ENCODE assay signal across 10 cellular contexts in genomic region chr2:113551637-113552317, GRCh38. TPM values are rescaled to one million over a fixed set of nuclear protein-coding genes. Genes with fewer than 3 reads are reported as not detected.
DNase-seq lines count a peak whose midpoint lies in the region; ATAC-seq lines count a peak whose summit lies in the region.
"Not testable (repeated sequence)": the region's sequence is repeated elsewhere in the genome, so short reads cannot be mapped to it uniquely, and the experiment has no call there.
"Had no signal": no experiment of that assay in that cellular context is flagged by ENCODE, and none has a peak within 500 bp of the region (broad histone marks: within the 10 kb centered on the region; RNA-seq: fewer than 3 reads in every experiment).

No MANE protein-coding gene starts in this region.

- not testable (repeated sequence) for H3K36me3 ChIP-seq in BLaER1 treated with 17β-estradiol and CSF1 and Interleukin-3, amounts not matched to agents 10 nM and 100 nM

- ATAC-seq in GM19397 (IDR thresholded peaks at IDR 0.05; ENCODE audit: unreplicated experiment) (peak; percentile 85), HG02840 (IDR thresholded peaks at IDR 0.05; ENCODE audit: low FRiP score, unreplicated experiment) (peak; percentile 67), right cardiac atrium (peak; percentile 80 to 86)
- peak; percentile 93 to 95 for ATAC-seq in activated CD4-positive, CD25-positive, alpha-beta regulatory T cell treated with anti-CD3 and anti-CD28 coated beads, Interleukin-2, amount 50 U/mL, for 24 hours

- intact Hi-C loops in right cardiac atrium (cut with DNase I), result not testable (repeated sequence)

- H4K20me1 ChIP-seq in BLaER1 treated with 17β-estradiol and CSF1 and Interleukin-3, amounts not matched to agents 10 nM and 100 nM, result not testable (repeated sequence)

- H3K4me1 ChIP-seq in BLaER1 treated with 17β-estradiol and CSF1 and Interleukin-3, amounts not matched to agents 10 nM and 100 nM; right cardiac atrium (ENCODE audit: control insufficient read depth, insufficient read depth, low read length): not testable (repeated sequence)

- H3K9me3 ChIP-seq in BLaER1 treated with 17β-estradiol and CSF1 and Interleukin-3, amounts not matched to agents 10 nM and 100 nM (replicated peaks in 1 of 11); right cardiac atrium (ENCODE audit: control insufficient read depth, low read length): not testable (repeated sequence)

- peak overlapping the region in 4 of 10 experiments; percentile 21 to 40 (median 30); a peak in 3 of 20 replicates for H3K4me3 ChIP-seq in BLaER1 treated with 17β-estradiol and CSF1 and Interleukin-3, amounts not matched to agents 10 nM and 100 nM
- not testable (repeated sequence) for H3K4me3 ChIP-seq in right cardiac atrium (ENCODE audit: low read length)

- peak overlapping the region; percentile 35 to 66 (median 52); a peak in 21 of 22 replicates for H3K4me2 ChIP-seq in BLaER1 treated with 17β-estradiol and CSF1 and Interleukin-3, amounts not matched to agents 10 nM and 100 nM

- WGBS in right cardiac atrium, result 10% methylated on average over 11 of the region's 11 CpGs

- H3K9ac ChIP-seq in BLaER1 treated with 17β-estradiol and CSF1 and Interleukin-3, amounts not matched to agents 10 nM and 100 nM, result not testable (repeated sequence)

- DNase-seq in HT1080 (ENCODE audit: low read depth) (peak; percentile 22), right cardiac atrium (peak in 2 of 3 donors; percentile 48 to 56)
- peak; percentile 70 for DNase-seq in activated effector memory CD4-positive, alpha-beta T cell treated with Interleukin-2 at 50 U/mL for 16 hours
- DNase-seq in stimulated activated CD4-positive, alpha-beta T cell treated with anti-CD3 and anti-CD28 coated beads, Interleukin-2, amount 100 ng/mL, for 4 hours (ENCODE audit: low read depth), result peak; percentile 35

- H3K27me3 ChIP-seq in BLaER1 treated with 17β-estradiol and CSF1 and Interleukin-3, amounts not matched to agents 10 nM and 100 nM; right cardiac atrium (ENCODE audit: control insufficient read depth, insufficient read depth): not testable (repeated sequence)

- peak overlapping the region in 1 of 11 experiments; percentile 35; a peak in 1 of 22 replicates for H3K27ac ChIP-seq in BLaER1 treated with 17β-estradiol and CSF1 and Interleukin-3, amounts not matched to agents 10 nM and 100 nM
- not testable (repeated sequence) for H3K27ac ChIP-seq in right cardiac atrium (ENCODE audit: low read length)

RNA-seq across cellular contexts. Expression of gene FOXD4L1, which starts 53.3 kb away (rescaled TPM):
- total RNA-seq in HT1080 (2014; rRNA removed; shearing (Covaris generic)), result 0.05 TPM in 1 of 2 replicates, not detected in the other
- polyA plus RNA-seq in HT1080 (2015; cell fraction: cytosol; rRNA removed), result not detected in 2 replicates
- polyA plus RNA-seq in HT1080 (2015; cell fraction: nucleus; rRNA removed), result not detected in 2 replicates
- total RNA-seq in right cardiac atrium, result under 1 TPM in 2 of 4 donors, not detected in 2; 0.11 to 0.18 TPM
- polyA plus RNA-seq in right cardiac atrium, result 0.07 TPM
- total RNA-seq: G401, uterus had no signal
